12 cellular contexts compared by ENCODE assay signal in the genomic region with DNA sequence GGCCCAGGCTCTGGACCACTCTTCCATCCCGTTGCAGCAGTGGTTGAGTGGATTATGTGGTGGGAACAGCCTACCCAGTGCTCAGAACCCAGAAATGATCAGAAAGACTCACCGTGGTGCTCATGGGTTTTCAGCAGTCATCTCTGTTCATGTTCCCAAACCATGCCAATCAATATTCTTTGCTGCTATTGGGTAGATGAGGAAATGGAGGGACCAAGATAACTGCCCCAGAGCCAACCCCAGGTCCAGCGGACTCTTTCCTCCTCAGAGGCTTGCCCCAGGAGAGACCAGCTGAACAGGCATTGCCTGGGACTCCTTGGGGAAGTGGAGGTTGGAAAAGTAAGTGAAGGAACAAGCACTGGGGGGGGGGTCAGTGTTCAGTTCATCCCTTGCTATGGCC.
"Had no signal": no experiment of that assay in that cellular context is flagged by ENCODE, and none has a peak within 500 bp of the region (broad histone marks: within the 10 kb centered on the region; RNA-seq: fewer than 3 reads in every experiment).

No MANE protein-coding gene starts in this region.

- H3K27ac ChIP-seq: hepatocyte had no signal

- H3K9me3 ChIP-seq: gastrocnemius medialis, right atrium auricular region, upper lobe of left lung had no signal

- H3K27me3 ChIP-seq: gastrocnemius medialis, right atrium auricular region, upper lobe of left lung had no signal

- H3K36me3 ChIP-seq: gastrocnemius medialis, right atrium auricular region, upper lobe of left lung had no signal

- H3K4me3 ChIP-seq: coronary artery, gastrocnemius medialis, hepatocyte, right atrium auricular region, upper lobe of left lung had no signal

- H3K4me2 ChIP-seq: hepatocyte had no signal

- H3K79me2 ChIP-seq: hepatocyte had no signal

- H2AFZ ChIP-seq: hepatocyte had no signal

- DNase-seq: activated CD4-positive, alpha-beta T cell treated with anti-CD3 and anti-CD28 coated beads, Interleukin-2, amount 50 U/mL, for 1 hour; activated gamma-delta T cell treated with Interleukin-2 at 50 U/mL for 16 hours; activated T-cell treated with anti-CD3 and anti-CD28 coated beads, Interleukin-2, amount 50 U/mL, for 48 hours; caudate nucleus; effector CD8-positive, alpha-beta T cell; posterior cingulate gyrus; small intestine had no signal
